Comparison of ENCODE assay signal across 1 cellular context in genomic region chr17:81009124-81009523, GRCh38.
TF ChIP-seq lines count a peak whose summit lies in the region.

No MANE protein-coding gene starts in this region.

TF ChIP-seq in H1, 55 proteins besides CTCF, POLR2A, EP300 and RAD21:
- TF ChIP-seq CREB1 (IDR thresholded peaks at IDR 0.05) = no peak
- TF ChIP-seq HDAC6 (IDR thresholded peaks at IDR 0.05; ENCODE audit: low read depth, low read length) = no peak
- TF ChIP-seq ASH2L (IDR thresholded peaks at IDR 0.05; ENCODE audit: low read length) = no peak
- TF ChIP-seq CBX8 (IDR thresholded peaks at IDR 0.05; ENCODE audit: borderline replicate concordance, low read depth, low read length) = no peak
- no peak for TF ChIP-seq MAFK (IDR thresholded peaks at IDR 0.05; ENCODE audit: low read depth, low read length)
- no peak for TF ChIP-seq SP4 (IDR thresholded peaks at IDR 0.05; ENCODE audit: low read length)
- TF ChIP-seq, protein P1, sequence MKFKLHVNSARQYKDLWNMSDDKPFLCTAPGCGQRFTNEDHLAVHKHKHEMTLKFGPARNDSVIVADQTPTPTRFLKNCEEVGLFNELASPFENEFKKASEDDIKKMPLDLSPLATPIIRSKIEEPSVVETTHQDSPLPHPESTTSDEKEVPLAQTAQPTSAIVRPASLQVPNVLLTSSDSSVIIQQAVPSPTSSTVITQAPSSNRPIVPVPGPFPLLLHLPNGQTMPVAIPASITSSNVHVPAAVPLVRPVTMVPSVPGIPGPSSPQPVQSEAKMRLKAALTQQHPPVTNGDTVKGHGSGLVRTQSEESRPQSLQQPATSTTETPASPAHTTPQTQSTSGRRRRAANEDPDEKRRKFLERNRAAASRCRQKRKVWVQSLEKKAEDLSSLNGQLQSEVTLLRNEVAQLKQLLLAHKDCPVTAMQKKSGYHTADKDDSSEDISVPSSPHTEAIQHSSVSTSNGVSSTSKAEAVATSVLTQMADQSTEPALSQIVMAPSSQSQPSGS (IDR thresholded peaks at IDR 0.05; ENCODE audit: low read length) = no peak
- TF ChIP-seq PHF8 (conservative IDR thresholded peaks at IDR 0.05; ENCODE audit: low read depth, low read length) = no peak
- no peak for TF ChIP-seq CBX5 (IDR thresholded peaks at IDR 0.05; ENCODE audit: low read depth, low read length)
- no peak for TF ChIP-seq NANOG (IDR thresholded peaks at IDR 0.05; ENCODE audit: insufficient read depth, low read depth, low read length, poor library complexity, severe bottlenecking)
- TF ChIP-seq NRF1 (IDR thresholded peaks at IDR 0.05; ENCODE audit: low read depth, low read length) = no peak
- TF ChIP-seq, protein P2, sequence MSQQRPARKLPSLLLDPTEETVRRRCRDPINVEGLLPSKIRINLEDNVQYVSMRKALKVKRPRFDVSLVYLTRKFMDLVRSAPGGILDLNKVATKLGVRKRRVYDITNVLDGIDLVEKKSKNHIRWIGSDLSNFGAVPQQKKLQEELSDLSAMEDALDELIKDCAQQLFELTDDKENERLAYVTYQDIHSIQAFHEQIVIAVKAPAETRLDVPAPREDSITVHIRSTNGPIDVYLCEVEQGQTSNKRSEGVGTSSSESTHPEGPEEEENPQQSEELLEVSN (IDR thresholded peaks at IDR 0.05) = no peak
- TF ChIP-seq RXRA (IDR thresholded peaks at IDR 0.05; ENCODE audit: insufficient read depth, low read depth, low read length) = no peak
- TF ChIP-seq BCL11A (IDR thresholded peaks at IDR 0.05; ENCODE audit: low read depth in 2 of 2, low read length in 2 of 2) = no peak
- no peak for TF ChIP-seq EZH2 (IDR thresholded peaks at IDR 0.05; ENCODE audit: low read depth, low read length, severe bottlenecking)
- TF ChIP-seq POU5F1 (IDR thresholded peaks at IDR 0.05; ENCODE audit: low read depth, low read length) = no peak
- no peak for TF ChIP-seq RFX5 (IDR thresholded peaks at IDR 0.05; ENCODE audit: borderline replicate concordance, low read depth, low read length)
- no peak for TF ChIP-seq SP2 (IDR thresholded peaks at IDR 0.05; ENCODE audit: low read length)
- no peak for TF ChIP-seq SIX5 (IDR thresholded peaks at IDR 0.05; ENCODE audit: low read depth, low read length)
TF ChIP-seq in H1: peak in this region for 0.
